ENCODE assay signal across 3 cellular contexts in the genomic region with DNA sequence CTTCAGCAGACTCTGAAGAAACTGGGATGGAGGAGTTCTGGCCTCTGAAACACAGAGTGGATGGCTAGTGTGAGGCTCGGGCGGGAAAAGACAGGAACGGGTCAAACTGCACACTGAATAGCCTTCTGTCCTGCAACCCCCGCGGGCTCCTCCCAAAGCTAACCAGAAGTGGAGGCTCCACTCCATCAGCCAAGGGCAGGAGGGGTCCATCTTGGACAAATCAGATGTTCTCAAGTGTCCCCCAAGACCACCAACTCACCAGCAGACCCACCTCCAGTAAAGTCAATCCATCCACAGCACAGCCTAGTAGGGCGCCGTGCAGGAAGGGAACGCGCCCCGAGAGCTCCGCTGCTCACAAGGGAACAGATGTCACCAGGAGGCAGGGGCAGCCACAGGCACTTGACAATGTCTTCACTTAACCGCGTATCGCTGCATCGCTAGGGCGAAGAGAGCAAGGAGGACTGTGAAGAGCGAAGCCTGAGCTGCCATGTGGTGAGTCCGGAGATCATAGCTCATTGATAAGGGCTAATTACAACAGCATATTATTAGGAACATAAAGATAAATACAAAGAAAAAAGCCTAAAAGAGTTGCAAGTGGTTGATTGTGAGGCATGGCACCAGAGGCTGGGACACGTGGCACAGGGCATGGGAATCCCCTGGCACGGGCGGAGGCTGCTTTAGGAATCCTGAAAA.
TF ChIP-seq lines count a peak whose summit lies in the region.

No MANE protein-coding gene starts in this region.

TF ChIP-seq in SK-N-SH, 30 proteins besides CTCF, POLR2A, EP300 and RAD21 (continued from another document):
- TF ChIP-seq, protein P1, sequence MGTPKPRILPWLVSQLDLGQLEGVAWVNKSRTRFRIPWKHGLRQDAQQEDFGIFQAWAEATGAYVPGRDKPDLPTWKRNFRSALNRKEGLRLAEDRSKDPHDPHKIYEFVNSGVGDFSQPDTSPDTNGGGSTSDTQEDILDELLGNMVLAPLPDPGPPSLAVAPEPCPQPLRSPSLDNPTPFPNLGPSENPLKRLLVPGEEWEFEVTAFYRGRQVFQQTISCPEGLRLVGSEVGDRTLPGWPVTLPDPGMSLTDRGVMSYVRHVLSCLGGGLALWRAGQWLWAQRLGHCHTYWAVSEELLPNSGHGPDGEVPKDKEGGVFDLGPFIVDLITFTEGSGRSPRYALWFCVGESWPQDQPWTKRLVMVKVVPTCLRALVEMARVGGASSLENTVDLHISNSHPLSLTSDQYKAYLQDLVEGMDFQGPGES (IDR thresholded peaks at IDR 0.05; ENCODE audit: low read depth, low read length), result no peak

TF ChIP-seq in SK-N-SH treated with all-trans-retinoic acid at 6 μM for 48 hours, 23 proteins besides CTCF, POLR2A, EP300 and RAD21 (continued from another document):
- TF ChIP-seq, protein P2, sequence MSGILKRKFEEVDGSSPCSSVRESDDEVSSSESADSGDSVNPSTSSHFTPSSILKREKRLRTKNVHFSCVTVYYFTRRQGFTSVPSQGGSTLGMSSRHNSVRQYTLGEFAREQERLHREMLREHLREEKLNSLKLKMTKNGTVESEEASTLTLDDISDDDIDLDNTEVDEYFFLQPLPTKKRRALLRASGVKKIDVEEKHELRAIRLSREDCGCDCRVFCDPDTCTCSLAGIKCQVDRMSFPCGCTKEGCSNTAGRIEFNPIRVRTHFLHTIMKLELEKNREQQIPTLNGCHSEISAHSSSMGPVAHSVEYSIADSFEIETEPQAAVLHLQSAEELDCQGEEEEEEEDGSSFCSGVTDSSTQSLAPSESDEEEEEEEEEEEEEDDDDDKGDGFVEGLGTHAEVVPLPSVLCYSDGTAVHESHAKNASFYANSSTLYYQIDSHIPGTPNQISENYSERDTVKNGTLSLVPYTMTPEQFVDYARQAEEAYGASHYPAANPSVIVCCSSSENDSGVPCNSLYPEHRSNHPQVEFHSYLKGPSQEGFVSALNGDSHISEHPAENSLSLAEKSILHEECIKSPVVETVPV (CRISPR knock-in tag; IDR thresholded peaks at IDR 0.05), result no peak

TF ChIP-seq in WTC11, 78 proteins besides CTCF, POLR2A, EP300 and RAD21 (continued from another document):
- TF ChIP-seq, protein P3, sequence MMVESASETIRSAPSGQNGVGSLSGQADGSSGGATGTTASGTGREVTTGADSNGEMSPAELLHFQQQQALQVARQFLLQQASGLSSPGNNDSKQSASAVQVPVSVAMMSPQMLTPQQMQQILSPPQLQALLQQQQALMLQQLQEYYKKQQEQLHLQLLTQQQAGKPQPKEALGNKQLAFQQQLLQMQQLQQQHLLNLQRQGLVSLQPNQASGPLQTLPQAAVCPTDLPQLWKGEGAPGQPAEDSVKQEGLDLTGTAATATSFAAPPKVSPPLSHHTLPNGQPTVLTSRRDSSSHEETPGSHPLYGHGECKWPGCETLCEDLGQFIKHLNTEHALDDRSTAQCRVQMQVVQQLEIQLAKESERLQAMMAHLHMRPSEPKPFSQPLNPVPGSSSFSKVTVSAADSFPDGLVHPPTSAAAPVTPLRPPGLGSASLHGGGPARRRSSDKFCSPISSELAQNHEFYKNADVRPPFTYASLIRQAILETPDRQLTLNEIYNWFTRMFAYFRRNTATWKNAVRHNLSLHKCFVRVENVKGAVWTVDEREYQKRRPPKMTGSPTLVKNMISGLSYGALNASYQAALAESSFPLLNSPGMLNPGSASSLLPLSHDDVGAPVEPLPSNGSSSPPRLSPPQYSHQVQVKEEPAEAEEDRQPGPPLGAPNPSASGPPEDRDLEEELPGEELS (CRISPR knock-in tag; IDR thresholded peaks at IDR 0.05), result no peak
- no peak for TF ChIP-seq RORB (CRISPR knock-in tag; IDR thresholded peaks at IDR 0.05)
TF ChIP-seq in WTC11: peak in this region for 0.
